ENCODE assay signal across 30 cellular contexts in the genomic region with DNA sequence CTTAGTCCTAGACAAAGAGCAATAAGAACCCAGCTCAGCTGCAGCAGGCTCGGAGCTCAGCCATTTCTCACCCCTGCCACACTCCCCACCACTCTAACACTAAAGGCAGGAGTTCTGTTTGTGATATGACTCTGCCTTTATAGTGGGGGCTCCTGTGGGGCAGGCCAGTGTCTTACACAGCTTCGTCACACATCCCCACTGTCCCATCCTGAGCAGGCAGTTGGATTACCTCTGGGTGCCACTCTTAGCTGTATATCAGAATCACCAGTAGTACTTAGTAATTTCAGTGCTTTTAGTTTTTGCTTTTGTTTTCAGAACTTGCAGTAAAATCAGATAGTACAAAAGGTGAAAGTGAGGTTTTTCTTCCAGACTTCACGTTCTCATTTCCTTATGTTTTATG. TPM values are rescaled to one million over a fixed set of nuclear protein-coding genes. Genes with fewer than 3 reads are reported as not detected.
"Had no signal": no experiment of that assay in that cellular context is flagged by ENCODE, and none has a peak within 500 bp of the region (broad histone marks: within the 10 kb centered on the region; RNA-seq: fewer than 3 reads in every experiment).

No MANE protein-coding gene starts in this region.

- DNase-seq: activated B cell treated with CpG ODN at 0.5 μM for 24 hours; activated CD4-positive, alpha-beta T cell treated with anti-CD3 and anti-CD28 coated beads for 1 hour; activated CD4-positive, alpha-beta T cell treated with anti-CD3 and anti-CD28 coated beads, Interleukin-2, amount 10 ng/mL, durations not matched to agents 7 days and 5 days; activated CD8-positive, alpha-beta memory T cell treated with anti-CD3 and anti-CD28 coated beads, Interleukin-2, amount 50 U/mL, for 48 hours; activated CD8-positive, alpha-beta T cell treated with anti-CD3 and anti-CD28 coated beads, Interleukin-2, amount 10 ng/mL, durations not matched to agents 7 days and 5 days; activated gamma-delta T cell; activated naive CD4-positive, alpha-beta T cell treated with anti-CD3 and anti-CD28 coated beads for 36 hours; activated T-cell treated with anti-CD3 and anti-CD28 coated beads, Interleukin-2, amount 50 U/mL, for 1 hour; IMR-90; KG1; NCI-H1092; NCI-H1417; NCI-H1694; NCI-H2029; NCI-H2107; NCI-H2171 treated with DMSO at 0.1 percent for 48 hours; NCI-H226; NCI-H526; NCI-H82; NK-92 treated with Interleukin-12 subunit alpha and Interleukin-12 subunit beta, amount 100 ng/mL, for 24 hours; OCI-M1; RPMI8226; T-cell; T1000 had no signal

- ATAC-seq: activated CD8-positive, alpha-beta T cell treated with anti-CD3 and anti-CD28 coated beads, Interleukin-2, amount 10 ng/mL, durations not matched to agents 7 days and 5 days; Panc1; Right ventricle myocardium inferior; T-cell had no signal

- H3K4me3 Mint-ChIP-seq: activated B cell treated with CpG ODN at 0.5 μM for 24 hours; activated CD4-positive, alpha-beta T cell treated with anti-CD3 and anti-CD28 coated beads, Interleukin-2, amount 10 ng/mL, durations not matched to agents 7 days and 5 days; activated CD8-positive, alpha-beta T cell treated with anti-CD3 and anti-CD28 coated beads, Interleukin-2, amount 10 ng/mL, durations not matched to agents 7 days and 5 days; activated naive CD4-positive, alpha-beta T cell treated with anti-CD3 and anti-CD28 coated beads for 36 hours; activated naive CD8-positive, alpha-beta T cell; T-cell had no signal

- H3K9me3 Mint-ChIP-seq: activated B cell treated with CpG ODN at 0.5 μM for 24 hours; activated CD4-positive, alpha-beta T cell treated with anti-CD3 and anti-CD28 coated beads, Interleukin-2, amount 10 ng/mL, durations not matched to agents 7 days and 5 days; activated naive CD4-positive, alpha-beta T cell treated with anti-CD3 and anti-CD28 coated beads for 36 hours; T-cell had no signal

- H3K27me3 Mint-ChIP-seq: activated B cell treated with CpG ODN at 0.5 μM for 24 hours; activated CD4-positive, alpha-beta T cell treated with anti-CD3 and anti-CD28 coated beads, Interleukin-2, amount 10 ng/mL, durations not matched to agents 7 days and 5 days; activated naive CD8-positive, alpha-beta T cell; T-cell had no signal

- H3K4me3 ChIP-seq: SK-N-MC had no signal

- H3K27ac ChIP-seq: SK-N-MC had no signal

- H3K27ac Mint-ChIP-seq: activated B cell treated with CpG ODN at 0.5 μM for 24 hours; activated CD4-positive, alpha-beta T cell treated with anti-CD3 and anti-CD28 coated beads, Interleukin-2, amount 10 ng/mL, durations not matched to agents 7 days and 5 days; activated CD8-positive, alpha-beta T cell treated with anti-CD3 and anti-CD28 coated beads, Interleukin-2, amount 10 ng/mL, durations not matched to agents 7 days and 5 days; activated naive CD4-positive, alpha-beta T cell treated with anti-CD3 and anti-CD28 coated beads for 36 hours; activated naive CD8-positive, alpha-beta T cell; T-cell had no signal

RNA-seq across cellular contexts. Expression of a gene that starts 23.2 kb away (rescaled TPM):
- total RNA-seq: IMR-90, LHCN-M2, NCI-H460 had no signal

RNA-seq across cellular contexts. Expression of a gene that starts 38.4 kb away (rescaled TPM):
- total RNA-seq: LHCN-M2 had no signal
